Comparison of ENCODE assay signal across 18 cellular contexts in the genomic region with DNA sequence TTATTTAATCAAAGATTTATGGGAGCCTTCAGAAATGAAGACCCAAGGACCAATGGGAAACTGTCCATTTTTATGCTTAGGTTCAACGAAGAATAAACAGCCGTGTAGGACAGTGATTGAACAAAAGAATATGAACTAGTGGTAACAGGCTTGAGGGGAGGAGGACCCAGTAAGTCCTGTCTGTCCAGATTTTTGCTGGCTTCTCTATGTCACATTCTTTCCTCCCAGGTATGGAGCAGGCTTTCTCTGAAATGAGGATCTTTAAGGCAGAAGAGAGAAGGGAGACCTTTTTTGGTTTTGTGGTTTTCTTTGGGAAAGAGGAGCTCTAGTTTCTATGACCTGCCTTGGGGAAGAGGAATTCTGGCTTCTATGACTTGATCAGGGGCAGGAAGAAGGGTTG.
"Had no signal": no experiment of that assay in that cellular context is flagged by ENCODE, and none has a peak within 500 bp of the region (broad histone marks: within the 10 kb centered on the region; RNA-seq: fewer than 3 reads in every experiment).

No MANE protein-coding gene starts in this region.

- H3K9me3 ChIP-seq: gastroesophageal sphincter, heart right ventricle, lower lobe of right lung, pancreas, thyroid gland had no signal

- H3K36me3 ChIP-seq: brain microvascular endothelial cell, gastroesophageal sphincter, heart right ventricle, lower lobe of right lung, pancreas, thyroid gland had no signal

- DNase-seq: activated CD4-positive, alpha-beta T cell treated with anti-CD3 and anti-CD28 coated beads, Interleukin-2, amount 10 ng/mL, durations not matched to agents 24 days and 14 days; activated naive CD4-positive, alpha-beta T cell; activated naive CD8-positive, alpha-beta T cell treated with anti-CD3 and anti-CD28 coated beads, Interleukin-2, amount 10 ng/mL, durations not matched to agents 7 days and 5 days; activated T-cell treated with anti-CD3 and anti-CD28 coated beads for 4 hours; brain microvascular endothelial cell; dermis blood vessel endothelial cell; effector memory CD8-positive, alpha-beta T cell; erythroblast; heart right ventricle; left colon; lower lobe of right lung; pancreas; stimulated activated CD4-positive, alpha-beta T cell treated with anti-CD3 and anti-CD28 coated beads, Interleukin-12 subunit alpha, Interleukin-12 subunit beta, amount 100 ng/mL, for 4 hours; stimulated activated CD4-positive, alpha-beta T cell treated with anti-CD3 and anti-CD28 coated beads, Interleukin-2, amount 100 ng/mL, for 24 hours; T-helper 2 cell; thyroid gland had no signal

- H3K36me3 Mint-ChIP-seq: activated naive CD8-positive, alpha-beta T cell treated with anti-CD3 and anti-CD28 coated beads, Interleukin-2, amount 10 ng/mL, durations not matched to agents 7 days and 5 days; WTC11 had no signal

- H3K4me1 Mint-ChIP-seq: activated CD4-positive, alpha-beta T cell treated with anti-CD3 and anti-CD28 coated beads, Interleukin-2, amount 10 ng/mL, durations not matched to agents 24 days and 14 days; activated naive CD8-positive, alpha-beta T cell treated with anti-CD3 and anti-CD28 coated beads, Interleukin-2, amount 10 ng/mL, durations not matched to agents 7 days and 5 days; WTC11 had no signal

- FAIRE-seq: pancreas had no signal

- H3K9me3 Mint-ChIP-seq: activated CD4-positive, alpha-beta T cell treated with anti-CD3 and anti-CD28 coated beads, Interleukin-2, amount 10 ng/mL, durations not matched to agents 24 days and 14 days; activated naive CD8-positive, alpha-beta T cell treated with anti-CD3 and anti-CD28 coated beads, Interleukin-2, amount 10 ng/mL, durations not matched to agents 7 days and 5 days had no signal

- H3K27ac Mint-ChIP-seq: activated CD4-positive, alpha-beta T cell treated with anti-CD3 and anti-CD28 coated beads, Interleukin-2, amount 10 ng/mL, durations not matched to agents 24 days and 14 days; activated naive CD8-positive, alpha-beta T cell treated with anti-CD3 and anti-CD28 coated beads, Interleukin-2, amount 10 ng/mL, durations not matched to agents 7 days and 5 days; effector memory CD8-positive, alpha-beta T cell; WTC11 had no signal

- H3K4me3 ChIP-seq: gastroesophageal sphincter, heart right ventricle, lower lobe of right lung, pancreas, thyroid gland had no signal

- H3K27me3 ChIP-seq: brain microvascular endothelial cell, gastroesophageal sphincter, heart right ventricle, pancreas, thyroid gland had no signal

- H3K4me3 Mint-ChIP-seq: activated CD4-positive, alpha-beta T cell treated with anti-CD3 and anti-CD28 coated beads, Interleukin-2, amount 10 ng/mL, durations not matched to agents 24 days and 14 days; activated naive CD8-positive, alpha-beta T cell treated with anti-CD3 and anti-CD28 coated beads, Interleukin-2, amount 10 ng/mL, durations not matched to agents 7 days and 5 days; effector memory CD8-positive, alpha-beta T cell; WTC11 had no signal

- H3K27ac ChIP-seq: brain microvascular endothelial cell, gastroesophageal sphincter, heart right ventricle, lower lobe of right lung, pancreas, thyroid gland had no signal

- H3K4me1 ChIP-seq: gastroesophageal sphincter, heart right ventricle, lower lobe of right lung, pancreas, thyroid gland had no signal

- H3K27me3 Mint-ChIP-seq: activated naive CD8-positive, alpha-beta T cell treated with anti-CD3 and anti-CD28 coated beads, Interleukin-2, amount 10 ng/mL, durations not matched to agents 7 days and 5 days had no signal
